In the genomic region with DNA sequence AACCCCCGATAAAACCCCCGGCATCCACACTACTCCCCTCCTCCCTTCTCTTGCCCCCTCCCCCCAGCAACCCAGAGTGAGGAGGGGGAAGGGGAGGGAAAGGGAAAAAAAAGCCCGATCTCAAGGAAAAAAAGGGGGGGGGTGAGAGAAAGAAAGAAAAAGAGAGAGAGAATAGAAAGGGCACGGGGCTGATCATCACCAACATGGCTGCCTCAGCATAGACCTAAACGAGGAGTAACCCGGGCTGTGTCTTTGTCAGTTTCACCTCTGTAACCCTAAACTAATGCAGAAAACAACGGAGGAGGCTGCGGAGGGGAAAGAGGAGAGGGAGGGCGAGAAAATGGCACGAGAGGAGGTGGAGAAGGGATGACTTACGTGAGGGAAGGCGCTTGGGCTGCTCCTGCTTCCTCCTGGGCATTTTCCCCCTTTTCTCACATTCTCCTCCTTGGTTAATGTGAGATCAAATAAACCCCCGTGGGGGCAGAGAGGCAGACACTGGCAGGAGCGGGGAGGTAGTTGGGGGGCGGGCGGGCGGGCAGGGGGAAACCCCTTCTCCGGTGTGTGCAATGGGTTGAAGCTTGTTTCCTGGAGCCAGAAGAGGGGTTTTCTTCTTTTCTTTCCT, we compare ENCODE assay signal across 8 cellular contexts. TPM values are rescaled to one million over a fixed set of nuclear protein-coding genes. Genes with fewer than 3 reads are reported as not detected.
A peak's percentile ranks its signal among the peaks of the same experiment; 100 is the strongest.
DNase-seq lines count a peak whose midpoint lies in the region; ATAC-seq and TF ChIP-seq lines count a peak whose summit lies in the region.

No MANE protein-coding gene starts in this region.

- peak overlapping the region; percentile 92 for H3K9ac ChIP-seq in neuronal stem cell (ENCODE audit: low read depth, low read length, poor library complexity)

- H3K4me3 ChIP-seq in fibroblast of the aortic adventitia (ENCODE audit: low read depth, low read length): peak overlapping the region; percentile 99
- H3K4me3 ChIP-seq in neuronal stem cell (ENCODE audit: low read length in 2 of 2): peak overlapping the region; percentile 91 to 99
- peak overlapping the region; percentile 84 for H3K4me3 ChIP-seq in upper lobe of right lung

- no peak overlapping the region for H2BK15ac ChIP-seq in neuronal stem cell (ENCODE audit: low read length)

- peak overlapping the region; percentile 38 for H3K14ac ChIP-seq in neuronal stem cell (ENCODE audit: low read length)

- WGBS in neuronal stem cell (ENCODE audit: extremely low coverage in 2 of 2, insufficient read length in 2 of 2, insufficient replicate concordance in 1 of 2), 2 donors: no CpG with 5 or more reads among the region's 18 CpGs

- H3K9me3 Mint-ChIP-seq in activated T-cell treated with anti-CD3 and anti-CD28 coated beads, Interleukin-2, amount 50 U/mL, for 72 hours: no peaks in the 10 kb centered on the region

- peaks cover 42% of the 10 kb centered on the region for H3K4me1 Mint-ChIP-seq in activated T-cell treated with anti-CD3 and anti-CD28 coated beads, Interleukin-2, amount 50 U/mL, for 72 hours (ENCODE audit: low read depth)

- peak overlapping the region; percentile 98 for H3K18ac ChIP-seq in neuronal stem cell (ENCODE audit: low read length)

- peak overlapping the region; percentile 96 for H3K27ac Mint-ChIP-seq in activated T-cell treated with anti-CD3 and anti-CD28 coated beads, Interleukin-2, amount 50 U/mL, for 72 hours

- H2AK5ac ChIP-seq in neuronal stem cell (ENCODE audit: low read depth, low read length): peak overlapping the region; percentile 70

- H3K4me2 ChIP-seq in neuronal stem cell (ENCODE audit: insufficient read depth, low read length, poor library complexity, severe bottlenecking): peak overlapping the region; percentile 77

- H2AFZ ChIP-seq in neuronal stem cell (ENCODE audit: low read length): peak overlapping the region; percentile 83

- H3K23ac ChIP-seq in neuronal stem cell (ENCODE audit: low read depth, low read length, poor library complexity): no peak overlapping the region

- peaks cover 6 to 11% of the 10 kb centered on the region in 2 donors for H3K36me3 Mint-ChIP-seq in activated T-cell treated with anti-CD3 and anti-CD28 coated beads, Interleukin-2, amount 50 U/mL, for 72 hours (ENCODE audit: insufficient read depth in 2 of 2)

- H4K8ac ChIP-seq in neuronal stem cell (ENCODE audit: low read depth, low read length): no peak overlapping the region

- H2BK5ac ChIP-seq in neuronal stem cell (ENCODE audit: low read length): peak overlapping the region; percentile 29

- H3K9me3 ChIP-seq in neuronal stem cell (replicated peaks in 1 of 2; ENCODE audit: control insufficient read depth in 2 of 2, insufficient read depth in 1 of 2, low read depth in 1 of 2, low read length in 2 of 2) (no peaks in the 10 kb centered on the region), upper lobe of right lung (no peaks in the 10 kb centered on the region)

- H3K27ac ChIP-seq in neuronal stem cell (replicated peaks; ENCODE audit: low read length) (peak overlapping the region; percentile 70), upper lobe of right lung (peak overlapping the region; percentile 67)

- intact Hi-C loops in upper lobe of right lung (cut with DNase I): no loop called here

- peak overlapping the region; percentile 74 to 99 for H3K4me3 Mint-ChIP-seq in activated T-cell treated with anti-CD3 and anti-CD28 coated beads, Interleukin-2, amount 50 U/mL, for 72 hours

- H3K27me3 ChIP-seq in neuronal stem cell (ENCODE audit: control insufficient read depth in 3 of 3, insufficient read depth in 3 of 3, low read depth in 1 of 3, low read length in 3 of 3) (peaks cover 0 to 14% (median 0%) of the 10 kb centered on the region in 3 experiments), upper lobe of right lung (no peaks in the 10 kb centered on the region)

- peak; percentile 36 to 46 for ATAC-seq in activated T-cell treated with anti-CD3 and anti-CD28 coated beads, Interleukin-2, amount 50 U/mL, for 72 hours (replicated peaks in 1 of 2)
- ATAC-seq in upper lobe of right lung: no peak

- TF ChIP-seq CTCF in GM20000 (IDR thresholded peaks at IDR 0.05; ENCODE audit: extremely low read depth, missing control alignments) (no peak), fibroblast of the aortic adventitia (IDR thresholded peaks at IDR 0.05; ENCODE audit: insufficient read depth, low read length) (no peak), upper lobe of right lung (IDR thresholded peaks at IDR 0.05) (no peak)

- H2BK120ac ChIP-seq in neuronal stem cell (ENCODE audit: low read depth, low read length): peak overlapping the region; percentile 91

- H3K4me1 ChIP-seq in neuronal stem cell (ENCODE audit: control insufficient read depth in 2 of 2, insufficient read depth in 1 of 2, low read depth in 1 of 2, low read length in 2 of 2): peaks cover 6 to 11% of the 10 kb centered on the region in 2 donors
- peaks cover 11% of the 10 kb centered on the region for H3K4me1 ChIP-seq in upper lobe of right lung

- no peak overlapping the region for H2BK12ac ChIP-seq in neuronal stem cell (ENCODE audit: low read length)

- H3K27me3 Mint-ChIP-seq in activated T-cell treated with anti-CD3 and anti-CD28 coated beads, Interleukin-2, amount 50 U/mL, for 72 hours (ENCODE audit: low read depth): no peaks in the 10 kb centered on the region

- peak; percentile 28 for DNase-seq in Ammon's horn (ENCODE audit: low spot score)
- peak; percentile 70 for DNase-seq in GM20000 (ENCODE audit: low spot score)
- DNase-seq in NCI-H748 treated with DMSO at 0.1 percent for 48 hours (lab: John Stamatoyannopoulos, UW): peak; percentile 40
- DNase-seq in activated T-cell treated with anti-CD3 and anti-CD28 coated beads, Interleukin-2, amount 50 U/mL, for 72 hours: peak; percentile 35 to 48
- peak; percentile 38 for DNase-seq in fibroblast of the aortic adventitia (ENCODE audit: low read depth)
- DNase-seq in neuronal stem cell (ENCODE audit: low spot score): peak; percentile 36
- DNase-seq in upper lobe of right lung: no peak
- no peak for DNase-seq in occipital lobe (lab: John Stamatoyannopoulos, UW)

- H3K36me3 ChIP-seq in neuronal stem cell (replicated peaks in 1 of 2; ENCODE audit: control insufficient read depth in 2 of 2, insufficient read depth in 2 of 2, low read length in 2 of 2): peaks cover 0 to 9% of the 10 kb centered on the region in 2 donors
- no peaks in the 10 kb centered on the region for H3K36me3 ChIP-seq in upper lobe of right lung

- peaks cover 2% of the 10 kb centered on the region for H3K79me1 ChIP-seq in neuronal stem cell (ENCODE audit: low read depth, low read length)

- no peak overlapping the region for H4K91ac ChIP-seq in neuronal stem cell (ENCODE audit: low read depth, low read length, poor library complexity)

- peak overlapping the region; percentile 37 for H3K4ac ChIP-seq in neuronal stem cell (ENCODE audit: low read length)

RNA-seq across cellular contexts. Expression of a gene that starts 0.5 kb away (rescaled TPM):
- 10 to 100 TPM; 26.0 to 39.0 TPM for total RNA-seq in activated T-cell treated with anti-CD3 and anti-CD28 coated beads, Interleukin-2, amount 50 U/mL, for 72 hours
- total RNA-seq in fibroblast of the aortic adventitia (ENCODE audit: low replicate concordance) (10.7 and 16.7 TPM in 2 replicates), upper lobe of right lung (11.2 TPM), occipital lobe (11.7 TPM)
- 6.5 TPM for polyA plus RNA-seq in neuronal stem cell (2013, experiment 1 of 2)
- polyA plus RNA-seq in neuronal stem cell (2013, experiment 2 of 2): 7.5 TPM

Comparison
In these comparisons a context has a peak if more than half of its experiments do, and no peak if none do; other contexts are left out.
1. DNase-seq: peak in Ammon's horn (single experiment), GM20000 (single experiment), NCI-H748 treated with DMSO at 0.1 percent for 48 hours (single experiment), activated T-cell treated with anti-CD3 and anti-CD28 coated beads, Interleukin-2, amount 50 U/mL, for 72 hours (2 of 2), fibroblast of the aortic adventitia (single experiment) and neuronal stem cell (single experiment); none in upper lobe of right lung (single experiment) and occipital lobe (single experiment).
2. Peak in every context shown above with its lines, with median percentiles within 50 percentile points of each other: H3K4me3 ChIP-seq.